1 cellular context compared by ENCODE assay signal in the genomic region with DNA sequence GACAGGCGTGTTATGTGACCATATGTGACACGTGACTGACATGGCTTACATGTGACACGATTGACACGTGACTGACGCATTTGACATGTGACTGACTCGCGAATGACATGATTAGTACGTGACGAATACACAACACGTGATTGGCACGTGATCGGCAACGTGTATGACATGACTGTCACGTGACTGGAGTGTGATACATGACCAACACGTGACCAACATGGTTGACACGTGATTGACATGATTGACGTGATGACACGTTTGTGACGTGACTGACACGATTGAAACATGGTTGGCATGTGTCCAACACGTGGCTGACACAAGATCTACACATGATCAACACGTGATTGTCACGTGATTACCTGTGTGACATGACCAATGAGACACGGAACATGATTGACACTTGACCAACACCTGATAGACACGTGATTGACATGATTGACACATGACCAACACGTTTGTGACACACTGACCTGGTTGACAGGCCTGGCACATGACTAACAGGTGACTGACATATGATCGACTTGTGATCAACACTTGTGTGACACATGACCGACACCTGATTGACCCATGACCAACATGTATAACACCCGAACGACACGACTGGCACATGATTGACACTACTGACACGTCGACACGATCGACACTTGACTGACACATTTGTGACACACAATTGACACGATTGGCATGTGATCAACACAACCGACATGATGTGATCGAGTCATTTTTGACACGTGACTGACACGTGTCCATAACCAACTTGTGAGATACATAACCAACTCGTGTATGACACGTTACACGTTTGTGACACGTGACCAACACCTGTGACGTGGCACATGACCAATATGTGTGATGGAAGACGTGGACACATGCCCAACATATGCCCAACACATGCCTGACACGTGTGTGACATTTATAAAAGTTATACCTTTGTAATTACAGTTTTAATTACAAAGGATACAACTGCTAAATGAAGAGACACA.
TF ChIP-seq lines count a peak whose summit lies in the region.

No MANE protein-coding gene starts in this region.

TF ChIP-seq in GM12878, 131 proteins besides CTCF, POLR2A, EP300 and RAD21 (continued from another document):
- TF ChIP-seq, protein P1, sequence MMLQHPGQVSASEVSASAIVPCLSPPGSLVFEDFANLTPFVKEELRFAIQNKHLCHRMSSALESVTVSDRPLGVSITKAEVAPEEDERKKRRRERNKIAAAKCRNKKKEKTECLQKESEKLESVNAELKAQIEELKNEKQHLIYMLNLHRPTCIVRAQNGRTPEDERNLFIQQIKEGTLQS (IDR thresholded peaks at IDR 0.05; ENCODE audit: borderline replicate concordance, extremely low read depth, low read depth, low read length), result no peak
- TF ChIP-seq BHLHE40 (IDR thresholded peaks at IDR 0.05; ENCODE audit: borderline replicate concordance in 1 of 2, low read depth in 2 of 2, low read length in 1 of 2) (peak in 1 of 2 experiments; percentile 64; a peak in 2 of 4 replicates), TCF12 (IDR thresholded peaks at IDR 0.05; ENCODE audit: low read depth, low read length) (no peak), GABPA (IDR thresholded peaks at IDR 0.05; ENCODE audit: low read depth) (no peak), RELA (IDR thresholded peaks at IDR 0.05; ENCODE audit: borderline replicate concordance, partially characterized antibody) (no peak), POLR2AphosphoS5 (IDR thresholded peaks at IDR 0.05; ENCODE audit: low read length) (no peak), RCOR1 (conservative IDR thresholded peaks at IDR 0.05; ENCODE audit: low read depth, low read length) (no peak)
TF ChIP-seq in GM12878: peak in this region for 5.
